ENCODE assay signal across 15 cellular contexts in genomic region chr1:186152227-186152944, GRCh38.
DNase-seq lines count a peak whose midpoint lies in the region; ATAC-seq and TF ChIP-seq lines count a peak whose summit lies in the region.
"Had no signal": no experiment of that assay in that cellular context is flagged by ENCODE, and none has a peak within 500 bp of the region (broad histone marks: within the 10 kb centered on the region; RNA-seq: fewer than 3 reads in every experiment).

No MANE protein-coding gene starts in this region.

- H3K27ac Mint-ChIP-seq in HFFc6: peak overlapping the region; percentile 79
- H3K27ac Mint-ChIP-seq in activated CD4-positive, alpha-beta T cell treated with anti-CD3 and anti-CD28 coated beads, Interleukin-2, amount 10 ng/mL, durations not matched to agents 24 days and 14 days: no peak overlapping the region
- H3K27ac Mint-ChIP-seq: natural killer cell treated with Interleukin-12 subunit alpha and Interleukin-12 subunit beta and Interleukin-15 and Interleukin-18, amount 100 ng/mL, for 72 hours; T-helper 1 cell treated with Interleukin-12 subunit alpha and Interleukin-12 subunit beta and Interleukin-4 antibody, amounts not matched to agents 30 μg/mL and 1 μg/mL, for 36 hours had no signal

- no peaks in the 10 kb centered on the region for H3K36me3 ChIP-seq in psoas muscle (ENCODE audit: insufficient read depth in 1 of 2, low read depth in 1 of 2)
- H3K36me3 ChIP-seq: tibial nerve had no signal

- WGBS in psoas muscle, 3 donors: 63 to 75% (median 68%) methylated on average over 6 of the region's 6 CpGs

- ATAC-seq in GM18505 (IDR thresholded peaks at IDR 0.05; ENCODE audit: unreplicated experiment) (no peak), psoas muscle (no peak)
- ATAC-seq: natural killer cell treated with Interleukin-12 subunit alpha and Interleukin-12 subunit beta and Interleukin-15 and Interleukin-18, amount 100 ng/mL, for 72 hours had no signal

- intact Hi-C loops in activated CD4-positive, alpha-beta T cell treated with anti-CD3 and anti-CD28 coated beads, Interleukin-2, amount 10 ng/mL, durations not matched to agents 24 days and 14 days (cut with micrococcal nuclease): no loop called here
- intact Hi-C loops in psoas muscle (cut with DNase I): no loop called here

- TF ChIP-seq POLR2A in GM18505 (IDR thresholded peaks at IDR 0.05; ENCODE audit: borderline replicate concordance, extremely low read depth, insufficient read depth, insufficient read length): no peak

- DNase-seq in HFFc6: peak; percentile 84
- peak; percentile 66 for DNase-seq in amniotic stem cell (lab: John Stamatoyannopoulos, UW)
- DNase-seq in iris pigment epithelial cell (ENCODE audit: low read depth): peak; percentile 82
- DNase-seq in activated naive CD4-positive, alpha-beta T cell (lab: John Stamatoyannopoulos, UW): no peak
- no peak for DNase-seq in activated CD4-positive, alpha-beta T cell treated with anti-CD3 and anti-CD28 coated beads, Interleukin-2, amount 10 ng/mL, durations not matched to agents 24 days and 14 days
- DNase-seq in psoas muscle: no peak
- DNase-seq: ACHN, cerebellar nuclear complex, KBM-7, NCI-H526 had no signal

- H3K36me3 Mint-ChIP-seq in HFFc6 (ENCODE audit: low read depth): no peaks in the 10 kb centered on the region; the same call in 1 of the 2 replicates
- H3K36me3 Mint-ChIP-seq in activated CD4-positive, alpha-beta T cell treated with anti-CD3 and anti-CD28 coated beads, Interleukin-2, amount 10 ng/mL, durations not matched to agents 24 days and 14 days (ENCODE audit: low read depth): no peaks in the 10 kb centered on the region
- H3K36me3 Mint-ChIP-seq: natural killer cell treated with Interleukin-12 subunit alpha and Interleukin-12 subunit beta and Interleukin-15 and Interleukin-18, amount 100 ng/mL, for 72 hours had no signal

- H3K9me3 Mint-ChIP-seq in HFFc6: no peaks in the 10 kb centered on the region
- no peaks in the 10 kb centered on the region for H3K9me3 Mint-ChIP-seq in activated CD4-positive, alpha-beta T cell treated with anti-CD3 and anti-CD28 coated beads, Interleukin-2, amount 10 ng/mL, durations not matched to agents 24 days and 14 days
- H3K9me3 Mint-ChIP-seq: natural killer cell treated with Interleukin-12 subunit alpha and Interleukin-12 subunit beta and Interleukin-15 and Interleukin-18, amount 100 ng/mL, for 72 hours; T-helper 1 cell treated with Interleukin-12 subunit alpha and Interleukin-12 subunit beta and Interleukin-4 antibody, amounts not matched to agents 30 μg/mL and 1 μg/mL, for 36 hours had no signal

- peaks cover 58% of the 10 kb centered on the region for H3K4me1 Mint-ChIP-seq in HFFc6 (ENCODE audit: low read depth)
- H3K4me1 Mint-ChIP-seq in activated CD4-positive, alpha-beta T cell treated with anti-CD3 and anti-CD28 coated beads, Interleukin-2, amount 10 ng/mL, durations not matched to agents 24 days and 14 days: no peaks in the 10 kb centered on the region

- H3K27me3 ChIP-seq in psoas muscle (ENCODE audit: insufficient read depth in 3 of 3, low read length in 2 of 3): no peaks in the 10 kb centered on the region
- H3K27me3 ChIP-seq: tibial nerve had no signal

- no peaks in the 10 kb centered on the region for H3K9me3 ChIP-seq in psoas muscle
- H3K9me3 ChIP-seq: tibial nerve had no signal

- H3K27me3 Mint-ChIP-seq in HFFc6 (ENCODE audit: insufficient read depth): no peaks in the 10 kb centered on the region
- H3K27me3 Mint-ChIP-seq in activated CD4-positive, alpha-beta T cell treated with anti-CD3 and anti-CD28 coated beads, Interleukin-2, amount 10 ng/mL, durations not matched to agents 24 days and 14 days: peaks cover 7% of the 10 kb centered on the region
- H3K27me3 Mint-ChIP-seq: natural killer cell treated with Interleukin-12 subunit alpha and Interleukin-12 subunit beta and Interleukin-15 and Interleukin-18, amount 100 ng/mL, for 72 hours had no signal

- peak overlapping the region; percentile 11; the same call in 1 of the 2 replicates for H3K27ac ChIP-seq in 22Rv1
- H3K27ac ChIP-seq in psoas muscle: no peak overlapping the region
- H3K27ac ChIP-seq: tibial nerve had no signal

- no peaks in the 10 kb centered on the region for H3K4me1 ChIP-seq in psoas muscle
- H3K4me1 ChIP-seq: tibial nerve had no signal

- H3K4me3 Mint-ChIP-seq in HFFc6: peak overlapping the region; percentile 68
- H3K4me3 Mint-ChIP-seq in activated CD4-positive, alpha-beta T cell treated with anti-CD3 and anti-CD28 coated beads, Interleukin-2, amount 10 ng/mL, durations not matched to agents 24 days and 14 days: no peak overlapping the region
- H3K4me3 Mint-ChIP-seq: natural killer cell treated with Interleukin-12 subunit alpha and Interleukin-12 subunit beta and Interleukin-15 and Interleukin-18, amount 100 ng/mL, for 72 hours; T-helper 1 cell treated with Interleukin-12 subunit alpha and Interleukin-12 subunit beta and Interleukin-4 antibody, amounts not matched to agents 30 μg/mL and 1 μg/mL, for 36 hours had no signal

- no peak overlapping the region for H3K4me3 ChIP-seq in psoas muscle
- H3K4me3 ChIP-seq: tibial nerve had no signal

- TF ChIP-seq CTCF in 22Rv1 (IDR thresholded peaks at IDR 0.05): no peak
- TF ChIP-seq CTCF in HFFc6 (IDR thresholded peaks at IDR 0.05): no peak
- TF ChIP-seq CTCF in psoas muscle (IDR thresholded peaks at IDR 0.05): no peak

Comparison
In these comparisons a context has a peak if more than half of its experiments do, and no peak if none do; other contexts are left out.
1. DNase-seq: peak in HFFc6 (single experiment), amniotic stem cell (single experiment) and iris pigment epithelial cell (single experiment); none in activated naive CD4-positive, alpha-beta T cell (0 of 4), activated CD4-positive, alpha-beta T cell treated with anti-CD3 and anti-CD28 coated beads, Interleukin-2, amount 10 ng/mL, durations not matched to agents 24 days and 14 days (single experiment) and psoas muscle (0 of 2).